Comparison of ENCODE assay signal across 11 cellular contexts in the genomic region with DNA sequence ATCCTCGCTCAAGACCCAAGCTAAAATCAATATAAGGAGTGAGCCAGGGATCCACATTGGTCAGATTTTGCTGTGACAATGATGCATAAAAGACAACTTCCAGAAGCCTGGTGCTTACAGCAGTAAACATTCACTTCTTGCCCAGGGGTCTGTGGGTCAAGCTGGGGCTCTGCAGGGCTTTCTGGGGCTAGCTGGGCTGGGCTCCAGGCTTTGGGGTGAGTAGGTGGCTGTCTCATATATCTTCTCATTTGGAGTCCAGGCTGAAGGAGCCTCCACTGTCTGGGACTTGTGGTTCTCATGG. TPM values are rescaled to one million over a fixed set of nuclear protein-coding genes. Genes with fewer than 3 reads are reported as not detected.
A peak's percentile ranks its signal among the peaks of the same experiment; 100 is the strongest.
DNase-seq lines count a peak whose midpoint lies in the region; ATAC-seq and TF ChIP-seq lines count a peak whose summit lies in the region.
"Had no signal": no experiment of that assay in that cellular context is flagged by ENCODE, and none has a peak within 500 bp of the region (broad histone marks: within the 10 kb centered on the region; RNA-seq: fewer than 3 reads in every experiment).

No MANE protein-coding gene starts in this region.

- H3K9ac ChIP-seq in liver (ENCODE audit: low read depth in 1 of 2, low read length in 2 of 2), result no peak overlapping the region

- no peak for TF ChIP-seq RAD21 in liver (IDR thresholded peaks at IDR 0.05)

- H3K4me1 ChIP-seq in liver (ENCODE audit: control insufficient read depth in 4 of 4, insufficient read depth in 4 of 4, low read length in 3 of 4) (peaks cover 0 to 4% (median 1%) of the 10 kb centered on the region in 4 donors), thymus (ENCODE audit: control insufficient read depth, insufficient read depth, low read length) (no peaks in the 10 kb centered on the region), tibial artery (peaks cover 0 to 19% (median 7%) of the 10 kb centered on the region in 4 donors)

- no peaks in the 10 kb centered on the region for H3K36me3 ChIP-seq in liver (ENCODE audit: control insufficient read depth in 4 of 4, insufficient read depth in 3 of 4, low read depth in 1 of 4, low read length in 3 of 4)
- no peaks in the 10 kb centered on the region for H3K36me3 ChIP-seq in thymus (ENCODE audit: control insufficient read depth, insufficient read depth)
- H3K36me3 ChIP-seq in tibial artery, result no peaks in the 10 kb centered on the region

- intact Hi-C loops in tibial artery (cut with DNase I; ENCODE audit: low total_unique reads), result no loop called here

- H3K36me3 Mint-ChIP-seq in activated T-cell treated with anti-CD3 and anti-CD28 coated beads, Interleukin-2, amount 50 U/mL, for 24 hours (ENCODE audit: low read depth), result no peaks in the 10 kb centered on the region
- H3K36me3 Mint-ChIP-seq in activated naive CD8-positive, alpha-beta T cell treated with anti-CD3 and anti-CD28 coated beads, Interleukin-2, amount 10 ng/mL, durations not matched to agents 7 days and 5 days, result peaks cover 9% of the 10 kb centered on the region
- H3K36me3 Mint-ChIP-seq: naive thymus-derived CD8-positive, alpha-beta T cell had no signal

- H3K9me3 Mint-ChIP-seq in activated T-cell treated with anti-CD3 and anti-CD28 coated beads, Interleukin-2, amount 50 U/mL, for 24 hours, result no peaks in the 10 kb centered on the region
- peaks cover 1% of the 10 kb centered on the region for H3K9me3 Mint-ChIP-seq in activated naive CD8-positive, alpha-beta T cell treated with anti-CD3 and anti-CD28 coated beads, Interleukin-2, amount 10 ng/mL, durations not matched to agents 7 days and 5 days
- H3K9me3 Mint-ChIP-seq: naive thymus-derived CD8-positive, alpha-beta T cell had no signal

- H3K27ac ChIP-seq in liver (ENCODE audit: low read depth in 1 of 2, low read length in 2 of 2), result peak overlapping the region; percentile 40
- peak overlapping the region; percentile 64 for H3K27ac ChIP-seq in thymus (ENCODE audit: low read depth)
- peak overlapping the region in 1 of 2 donors; percentile 7 for H3K27ac ChIP-seq in tibial artery

- H3K27me3 Mint-ChIP-seq in activated T-cell treated with anti-CD3 and anti-CD28 coated beads, Interleukin-2, amount 50 U/mL, for 24 hours, result no peaks in the 10 kb centered on the region
- peaks cover 2% of the 10 kb centered on the region for H3K27me3 Mint-ChIP-seq in activated naive CD8-positive, alpha-beta T cell treated with anti-CD3 and anti-CD28 coated beads, Interleukin-2, amount 10 ng/mL, durations not matched to agents 7 days and 5 days
- H3K27me3 Mint-ChIP-seq: naive thymus-derived CD8-positive, alpha-beta T cell had no signal

- H3K4me3 Mint-ChIP-seq in activated T-cell treated with anti-CD3 and anti-CD28 coated beads, Interleukin-2, amount 50 U/mL, for 24 hours, result peak overlapping the region; percentile 62
- peak overlapping the region; percentile 72 for H3K4me3 Mint-ChIP-seq in activated naive CD8-positive, alpha-beta T cell treated with anti-CD3 and anti-CD28 coated beads, Interleukin-2, amount 10 ng/mL, durations not matched to agents 7 days and 5 days

- no peak for ATAC-seq in activated naive CD8-positive, alpha-beta T cell treated with anti-CD3 and anti-CD28 coated beads, Interleukin-2, amount 10 ng/mL, durations not matched to agents 7 days and 5 days (ENCODE audit: low read depth)

- H3K9me3 ChIP-seq in liver (ENCODE audit: control insufficient read depth in 4 of 4, low read length in 3 of 4), result peaks cover 0 to 5% (median 2%) of the 10 kb centered on the region in 4 donors
- no peaks in the 10 kb centered on the region for H3K9me3 ChIP-seq in thymus (ENCODE audit: control insufficient read depth)
- H3K9me3 ChIP-seq in tibial artery, result no peaks in the 10 kb centered on the region

- no peak for DNase-seq in activated T-cell treated with anti-CD3 and anti-CD28 coated beads, Interleukin-2, amount 50 U/mL, for 24 hours
- DNase-seq in activated T-cell treated with anti-CD3 and anti-CD28 coated beads, Interleukin-2, amount 50 U/mL, for 1 hour, result no peak
- DNase-seq in activated naive CD8-positive, alpha-beta T cell treated with anti-CD3 and anti-CD28 coated beads, Interleukin-2, amount 10 ng/mL, durations not matched to agents 7 days and 5 days, result no peak
- DNase-seq in ecto neural progenitor cell (ENCODE audit: low spot score) (no peak), tibial artery (no peak), nucleus accumbens (lab: John Stamatoyannopoulos, UW) (no peak)
- DNase-seq: erythroblast, NCI-H526 had no signal

- H3K27me3 ChIP-seq in liver (ENCODE audit: control insufficient read depth in 4 of 4, insufficient read depth in 4 of 4, low read length in 3 of 4) (no peaks in the 10 kb centered on the region), thymus (ENCODE audit: control insufficient read depth, insufficient read depth) (no peaks in the 10 kb centered on the region), tibial artery (no peaks in the 10 kb centered on the region)

- H3K27ac Mint-ChIP-seq in activated T-cell treated with anti-CD3 and anti-CD28 coated beads, Interleukin-2, amount 50 U/mL, for 24 hours, result peak overlapping the region; percentile 97
- H3K27ac Mint-ChIP-seq in activated naive CD8-positive, alpha-beta T cell treated with anti-CD3 and anti-CD28 coated beads, Interleukin-2, amount 10 ng/mL, durations not matched to agents 7 days and 5 days, result peak overlapping the region; percentile 90

- POLR2A ChIA-PET in activated naive CD8-positive, alpha-beta T cell treated with anti-CD3 and anti-CD28 coated beads, Interleukin-2, amount 10 ng/mL, durations not matched to agents 7 days and 5 days (lab: Charles Lee), result interaction anchor here (1.0 to 1.2 kb wide), 2 partner anchors 9 to 10 kb away, joined by 3 read pairs; no protein-coding TSS in a partner anchor

- TF ChIP-seq CTCF in liver (IDR thresholded peaks at IDR 0.05; ENCODE audit: low read depth, low read length, missing input control) (no peak), tibial artery (IDR thresholded peaks at IDR 0.05) (no peak)

- H3K4me1 Mint-ChIP-seq in activated T-cell treated with anti-CD3 and anti-CD28 coated beads, Interleukin-2, amount 50 U/mL, for 24 hours (ENCODE audit: low read depth), result peaks cover 36% of the 10 kb centered on the region
- peaks cover 30% of the 10 kb centered on the region for H3K4me1 Mint-ChIP-seq in activated naive CD8-positive, alpha-beta T cell treated with anti-CD3 and anti-CD28 coated beads, Interleukin-2, amount 10 ng/mL, durations not matched to agents 7 days and 5 days

- H3K4me3 ChIP-seq in liver (ENCODE audit: low read depth in 1 of 3, low read length in 3 of 3) (no peak overlapping the region), thymus (ENCODE audit: low read length) (no peak overlapping the region), tibial artery (no peak overlapping the region)

- 91% methylated on average over 1 of the region's 1 CpG for WGBS in liver
- WGBS in thymus, result 98% methylated on average over 1 of the region's 1 CpG

TF ChIP-seq in liver, 16 proteins besides CTCF, POLR2A, EP300 and RAD21 (continues in another document):
- TF ChIP-seq, protein P1, sequence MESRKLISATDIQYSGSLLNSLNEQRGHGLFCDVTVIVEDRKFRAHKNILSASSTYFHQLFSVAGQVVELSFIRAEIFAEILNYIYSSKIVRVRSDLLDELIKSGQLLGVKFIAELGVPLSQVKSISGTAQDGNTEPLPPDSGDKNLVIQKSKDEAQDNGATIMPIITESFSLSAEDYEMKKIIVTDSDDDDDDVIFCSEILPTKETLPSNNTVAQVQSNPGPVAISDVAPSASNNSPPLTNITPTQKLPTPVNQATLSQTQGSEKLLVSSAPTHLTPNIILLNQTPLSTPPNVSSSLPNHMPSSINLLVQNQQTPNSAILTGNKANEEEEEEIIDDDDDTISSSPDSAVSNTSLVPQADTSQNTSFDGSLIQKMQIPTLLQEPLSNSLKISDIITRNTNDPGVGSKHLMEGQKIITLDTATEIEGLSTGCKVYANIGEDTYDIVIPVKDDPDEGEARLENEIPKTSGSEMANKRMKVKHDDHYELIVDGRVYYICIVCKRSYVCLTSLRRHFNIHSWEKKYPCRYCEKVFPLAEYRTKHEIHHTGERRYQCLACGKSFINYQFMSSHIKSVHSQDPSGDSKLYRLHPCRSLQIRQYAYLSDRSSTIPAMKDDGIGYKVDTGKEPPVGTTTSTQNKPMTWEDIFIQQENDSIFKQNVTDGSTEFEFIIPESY (IDR thresholded peaks at IDR 0.05), result no peak
- TF ChIP-seq EGR1 (IDR thresholded peaks at IDR 0.05; ENCODE audit: low read depth in 2 of 2), result no peak
- no peak for TF ChIP-seq RXRA (IDR thresholded peaks at IDR 0.05)
- TF ChIP-seq, protein P2, sequence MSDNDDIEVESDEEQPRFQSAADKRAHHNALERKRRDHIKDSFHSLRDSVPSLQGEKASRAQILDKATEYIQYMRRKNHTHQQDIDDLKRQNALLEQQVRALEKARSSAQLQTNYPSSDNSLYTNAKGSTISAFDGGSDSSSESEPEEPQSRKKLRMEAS (IDR thresholded peaks at IDR 0.05), result no peak
- TF ChIP-seq HNF4A (conservative IDR thresholded peaks at IDR 0.05), result no peak
- TF ChIP-seq JUND (IDR thresholded peaks at IDR 0.05), result no peak
- TF ChIP-seq, protein P3, sequence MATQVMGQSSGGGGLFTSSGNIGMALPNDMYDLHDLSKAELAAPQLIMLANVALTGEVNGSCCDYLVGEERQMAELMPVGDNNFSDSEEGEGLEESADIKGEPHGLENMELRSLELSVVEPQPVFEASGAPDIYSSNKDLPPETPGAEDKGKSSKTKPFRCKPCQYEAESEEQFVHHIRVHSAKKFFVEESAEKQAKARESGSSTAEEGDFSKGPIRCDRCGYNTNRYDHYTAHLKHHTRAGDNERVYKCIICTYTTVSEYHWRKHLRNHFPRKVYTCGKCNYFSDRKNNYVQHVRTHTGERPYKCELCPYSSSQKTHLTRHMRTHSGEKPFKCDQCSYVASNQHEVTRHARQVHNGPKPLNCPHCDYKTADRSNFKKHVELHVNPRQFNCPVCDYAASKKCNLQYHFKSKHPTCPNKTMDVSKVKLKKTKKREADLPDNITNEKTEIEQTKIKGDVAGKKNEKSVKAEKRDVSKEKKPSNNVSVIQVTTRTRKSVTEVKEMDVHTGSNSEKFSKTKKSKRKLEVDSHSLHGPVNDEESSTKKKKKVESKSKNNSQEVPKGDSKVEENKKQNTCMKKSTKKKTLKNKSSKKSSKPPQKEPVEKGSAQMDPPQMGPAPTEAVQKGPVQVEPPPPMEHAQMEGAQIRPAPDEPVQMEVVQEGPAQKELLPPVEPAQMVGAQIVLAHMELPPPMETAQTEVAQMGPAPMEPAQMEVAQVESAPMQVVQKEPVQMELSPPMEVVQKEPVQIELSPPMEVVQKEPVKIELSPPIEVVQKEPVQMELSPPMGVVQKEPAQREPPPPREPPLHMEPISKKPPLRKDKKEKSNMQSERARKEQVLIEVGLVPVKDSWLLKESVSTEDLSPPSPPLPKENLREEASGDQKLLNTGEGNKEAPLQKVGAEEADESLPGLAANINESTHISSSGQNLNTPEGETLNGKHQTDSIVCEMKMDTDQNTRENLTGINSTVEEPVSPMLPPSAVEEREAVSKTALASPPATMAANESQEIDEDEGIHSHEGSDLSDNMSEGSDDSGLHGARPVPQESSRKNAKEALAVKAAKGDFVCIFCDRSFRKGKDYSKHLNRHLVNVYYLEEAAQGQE (IDR thresholded peaks at IDR 0.05), result no peak
- no peak for TF ChIP-seq SP1 (IDR thresholded peaks at IDR 0.05)

RNA-seq across cellular contexts. Expression of a gene that starts 25.8 kb away (rescaled TPM):
- total RNA-seq in activated naive CD8-positive, alpha-beta T cell treated with anti-CD3 and anti-CD28 coated beads, Interleukin-2, amount 10 ng/mL, durations not matched to agents 7 days and 5 days, result 10 to 100 TPM; 72.6 to 75.2 TPM
- 10 to 100 TPM; 21.1 to 62.1 TPM for total RNA-seq in liver
- polyA plus RNA-seq in liver, result 10 to 100 TPM; 13.7 to 17.8 TPM
- polyA plus RNA-seq in thymus, result 44.2 TPM
